ENCODE assay signal across 10 cellular contexts in genomic region chrX:105191878-105192277, GRCh38. TPM values are rescaled to one million over a fixed set of nuclear protein-coding genes. Genes with fewer than 3 reads are reported as not detected.
DNase-seq lines count a peak whose midpoint lies in the region; ATAC-seq, FAIRE-seq and TF ChIP-seq lines count a peak whose summit lies in the region.
"Had no signal": no experiment of that assay in that cellular context is flagged by ENCODE, and none has a peak within 500 bp of the region (broad histone marks: within the 10 kb centered on the region; RNA-seq: fewer than 3 reads in every experiment).

No MANE protein-coding gene starts in this region.

- H3K36me3 ChIP-seq in cardiac muscle cell (no peaks in the 10 kb centered on the region), testis (ENCODE audit: low read depth, missing control alignments) (no peaks in the 10 kb centered on the region), kidney (ENCODE audit: control insufficient read depth in 1 of 2, insufficient read depth in 2 of 2, low read length in 2 of 2) (no peaks in the 10 kb centered on the region)

- no peaks in the 10 kb centered on the region for H3K36me3 Mint-ChIP-seq in endothelial cell (ENCODE audit: low read depth, unreplicated experiment)
- H3K36me3 Mint-ChIP-seq in activated naive CD4-positive, alpha-beta T cell treated with anti-CD3 and anti-CD28 coated beads, Interleukin-2, amount 10 ng/mL, durations not matched to agents 7 days and 5 days, result no peaks in the 10 kb centered on the region

- no peak overlapping the region for H3K4me3 Mint-ChIP-seq in endothelial cell (ENCODE audit: unreplicated experiment)
- H3K4me3 Mint-ChIP-seq in activated naive CD4-positive, alpha-beta T cell treated with anti-CD3 and anti-CD28 coated beads, Interleukin-2, amount 10 ng/mL, durations not matched to agents 7 days and 5 days, result no peak overlapping the region

- no peak overlapping the region for H3K27ac Mint-ChIP-seq in endothelial cell (ENCODE audit: unreplicated experiment)
- H3K27ac Mint-ChIP-seq in activated naive CD4-positive, alpha-beta T cell treated with anti-CD3 and anti-CD28 coated beads, Interleukin-2, amount 10 ng/mL, durations not matched to agents 7 days and 5 days, result no peak overlapping the region

- no peak for ATAC-seq in Right ventricle myocardium inferior

- H3K27me3 Mint-ChIP-seq in endothelial cell (ENCODE audit: unreplicated experiment), result no peaks in the 10 kb centered on the region
- H3K27me3 Mint-ChIP-seq in activated naive CD4-positive, alpha-beta T cell treated with anti-CD3 and anti-CD28 coated beads, Interleukin-2, amount 10 ng/mL, durations not matched to agents 7 days and 5 days, result no peaks in the 10 kb centered on the region

- DNase-seq in cardiac muscle cell (ENCODE audit: low read depth in 1 of 2, low spot score in 1 of 2), result peak; percentile 14 to 58
- no peak for DNase-seq in Right ventricle myocardium inferior (ENCODE audit: missing footprints)
- DNase-seq in NCI-H1105 (lab: John Stamatoyannopoulos, UW), result peak; percentile 5
- peak; percentile 4 for DNase-seq in endothelial cell (ENCODE audit: low spot score)
- DNase-seq in testis, result peak; percentile 22
- no peak for DNase-seq in kidney
- no peak for DNase-seq in NCI-H146 treated with DMSO at 0.1 percent for 48 hours (lab: John Stamatoyannopoulos, UW; ENCODE audit: unreplicated experiment)
- DNase-seq in activated naive CD4-positive, alpha-beta T cell treated with anti-CD3 and anti-CD28 coated beads, Interleukin-2, amount 10 ng/mL, durations not matched to agents 7 days and 5 days, result no peak

- FAIRE-seq in kidney (lab: Jason Lieb, UNC), result no peak

- CTCF ChIA-PET in activated naive CD4-positive, alpha-beta T cell treated with anti-CD3 and anti-CD28 coated beads, Interleukin-2, amount 10 ng/mL, durations not matched to agents 7 days and 5 days (lab: Charles Lee), result no interaction called here

- no peak overlapping the region for H3K9ac ChIP-seq in kidney (ENCODE audit: low read length in 2 of 2)

- no peaks in the 10 kb centered on the region for H3K4me1 ChIP-seq in cardiac muscle cell (ENCODE audit: low read depth)
- H3K4me1 ChIP-seq in testis, result no peaks in the 10 kb centered on the region
- no peaks in the 10 kb centered on the region for H3K4me1 ChIP-seq in kidney (ENCODE audit: control insufficient read depth in 1 of 2, insufficient read depth in 1 of 2, low read depth in 1 of 2, low read length in 2 of 2)

- no peaks in the 10 kb centered on the region for H3K9me3 ChIP-seq in cardiac muscle cell (ENCODE audit: low read depth)
- H3K9me3 ChIP-seq in testis, result no peaks in the 10 kb centered on the region
- H3K9me3 ChIP-seq in kidney (ENCODE audit: control insufficient read depth in 1 of 2, low read length in 2 of 2), result no peaks in the 10 kb centered on the region

- H3K4me3 ChIP-seq in cardiac muscle cell (no peak overlapping the region), testis (no peak overlapping the region), kidney (ENCODE audit: low read length in 2 of 2) (no peak overlapping the region)
- H3K4me3 ChIP-seq: skin epidermis had no signal

- no peak for TF ChIP-seq POLR2A in testis (IDR thresholded peaks at IDR 0.05)

- no peaks in the 10 kb centered on the region for H3K9me3 Mint-ChIP-seq in endothelial cell (ENCODE audit: unreplicated experiment)
- H3K9me3 Mint-ChIP-seq in activated naive CD4-positive, alpha-beta T cell treated with anti-CD3 and anti-CD28 coated beads, Interleukin-2, amount 10 ng/mL, durations not matched to agents 7 days and 5 days, result no peaks in the 10 kb centered on the region

- intact Hi-C loops in Right ventricle myocardium inferior (cut with DNase I) (no loop called here), testis (cut with DNase I; ENCODE audit: low total_unique reads) (no loop called here), kidney (cut with DNase I) (no loop called here)

- H3K27me3 ChIP-seq in cardiac muscle cell (no peaks in the 10 kb centered on the region), testis (no peaks in the 10 kb centered on the region)

- TF ChIP-seq CTCF in cardiac muscle cell (IDR thresholded peaks at IDR 0.05; ENCODE audit: low read depth, low read length), result peak; percentile 51
- no peak for TF ChIP-seq CTCF in endothelial cell (IDR thresholded peaks at IDR 0.05; ENCODE audit: unreplicated experiment)
- peak in 1 of 3 experiments; percentile 28 for TF ChIP-seq CTCF in testis (IDR thresholded peaks at IDR 0.05)
- no peak for TF ChIP-seq CTCF in kidney (IDR thresholded peaks at IDR 0.05; ENCODE audit: borderline replicate concordance, extremely low read depth, insufficient read depth)

- H3K4me1 Mint-ChIP-seq in endothelial cell (ENCODE audit: unreplicated experiment), result no peaks in the 10 kb centered on the region
- no peaks in the 10 kb centered on the region for H3K4me1 Mint-ChIP-seq in activated naive CD4-positive, alpha-beta T cell treated with anti-CD3 and anti-CD28 coated beads, Interleukin-2, amount 10 ng/mL, durations not matched to agents 7 days and 5 days

- H3K27ac ChIP-seq in cardiac muscle cell (no peak overlapping the region), testis (no peak overlapping the region), kidney (ENCODE audit: low read depth in 2 of 2, low read length in 2 of 2) (no peak overlapping the region)
- H3K27ac ChIP-seq: skin epidermis had no signal

- WGBS in testis, 2 donors, result 54% methylated on average over 2 of the region's 2 CpGs; no CpG with 5 or more reads in 1 of the 2 donors

RNA-seq across cellular contexts. Expression of gene TEX13A, which starts 28.6 kb away (rescaled TPM):
- not detected in 2 replicates for total RNA-seq in cardiac muscle cell
- polyA plus RNA-seq in cardiac muscle cell, result not detected in 2 replicates
- total RNA-seq in Right ventricle myocardium inferior, result not detected
- not detected for total RNA-seq in endothelial cell (ENCODE audit: unreplicated experiment)
- total RNA-seq in testis, result 1 to 10 TPM; 5.8 to 6.4 TPM
- 17.5 TPM for polyA plus RNA-seq in testis (ENCODE audit: insufficient read depth, low read depth, low replicate concordance)
- not detected for total RNA-seq in kidney
- polyA plus RNA-seq in kidney (ENCODE audit: insufficient read depth, low read depth, low replicate concordance), result not detected
- total RNA-seq: LHCN-M2 had no signal

Comparison
In these comparisons a context has a peak if more than half of its experiments do, and no peak if none do; other contexts are left out.
1. DNase-seq: peak in cardiac muscle cell (2 of 2), NCI-H1105 (single experiment), endothelial cell (single experiment) and testis (single experiment); none in Right ventricle myocardium inferior (single experiment), kidney (single experiment), NCI-H146 treated with DMSO at 0.1 percent for 48 hours (single experiment) and activated naive CD4-positive, alpha-beta T cell treated with anti-CD3 and anti-CD28 coated beads, Interleukin-2, amount 10 ng/mL, durations not matched to agents 7 days and 5 days (single experiment).